ENCODE assay signal across 1 cellular context in the genomic region with DNA sequence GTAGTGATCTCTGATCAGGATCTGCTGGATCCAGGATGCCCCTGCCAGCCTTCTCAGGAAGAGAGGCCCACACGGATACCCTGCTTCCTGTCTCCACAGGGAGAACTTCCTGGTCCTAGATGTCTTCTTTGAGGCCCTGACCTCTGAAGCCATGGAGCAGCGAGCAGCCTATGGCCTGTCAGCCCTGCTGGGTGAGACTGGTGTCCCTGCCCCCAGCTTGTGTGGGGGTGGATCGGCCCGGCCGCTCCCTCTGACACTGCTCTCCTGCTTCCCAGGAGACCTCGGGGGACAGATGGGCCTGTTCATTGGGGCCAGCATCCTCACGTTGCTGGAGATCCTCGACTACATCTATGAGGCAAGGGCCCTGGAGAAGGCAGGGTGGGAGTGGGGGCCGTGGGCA.
A peak's percentile ranks its signal among the peaks of the same experiment; 100 is the strongest.
TF ChIP-seq lines count a peak whose summit lies in the region.

No MANE protein-coding gene starts in this region.

TF ChIP-seq in K562, 482 proteins besides CTCF, POLR2A, EP300 and RAD21:
- TF ChIP-seq MECOM (CRISPR knock-in tag; IDR thresholded peaks at IDR 0.05) (no peak), ZNF41 (CRISPR knock-in tag; conservative IDR thresholded peaks at IDR 0.05) (no peak), EGR1 (conservative IDR thresholded peaks at IDR 0.05) (peak; percentile 59)
